In genomic region chr2:212249451-212249850, GRCh38 we compare ENCODE assay signal across 12 cellular contexts.
DNase-seq lines count a peak whose midpoint lies in the region; ATAC-seq and TF ChIP-seq lines count a peak whose summit lies in the region.
"Had no signal": no experiment of that assay in that cellular context is flagged by ENCODE, and none has a peak within 500 bp of the region (broad histone marks: within the 10 kb centered on the region; RNA-seq: fewer than 3 reads in every experiment).

No MANE protein-coding gene starts in this region.

- no peak overlapping the region for H2BK120ac ChIP-seq in mesenchymal stem cell (ENCODE audit: low read depth, low read length)

- H3K9me3 Mint-ChIP-seq in stimulated activated memory B cell treated with anti-CD40 and anti-IgM and Interleukin-4, amounts not matched to agents 10 μg/mL and 1 μg/mL and 100 μg/mL, for 72 hours: peaks cover 3% of the 10 kb centered on the region

- no peaks in the 10 kb centered on the region for H3K79me1 ChIP-seq in mesenchymal stem cell (replicated peaks; ENCODE audit: low read length, poor library complexity, severe bottlenecking)

- no peak overlapping the region for H2BK12ac ChIP-seq in mesenchymal stem cell (ENCODE audit: low read length in 2 of 2)

- H3K4me3 ChIP-seq in brain microvascular endothelial cell (ENCODE audit: low read depth, low read length): no peak overlapping the region
- no peak overlapping the region for H3K4me3 ChIP-seq in mesenchymal stem cell (ENCODE audit: insufficient read depth in 1 of 2, low read depth in 1 of 2, low read length in 2 of 2)

- H4K8ac ChIP-seq in mesenchymal stem cell (ENCODE audit: low read length): no peak overlapping the region

- in situ Hi-C loops in brain microvascular endothelial cell (cut with HindIII; ENCODE audit: low pct_ligation_motif_present, low sequenced_read_pairs): no loop called here

- no peak overlapping the region for H3K27ac ChIP-seq in brain microvascular endothelial cell
- H3K27ac ChIP-seq in mesenchymal stem cell (ENCODE audit: low read length, poor library complexity, severe bottlenecking): no peak overlapping the region

- H3K36me3 ChIP-seq in brain microvascular endothelial cell (replicated peaks) (no peaks in the 10 kb centered on the region), mesenchymal stem cell (ENCODE audit: control insufficient read depth in 1 of 2, insufficient read depth in 2 of 2, low read depth in 1 of 2, low read length in 2 of 2) (no peaks in the 10 kb centered on the region)

- no peaks in the 10 kb centered on the region for H3K4me1 ChIP-seq in mesenchymal stem cell (ENCODE audit: control insufficient read depth, insufficient read depth, low read depth, low read length)

- H2AFZ ChIP-seq in mesenchymal stem cell (ENCODE audit: low read depth, low read length): no peak overlapping the region

- H3K4me3 Mint-ChIP-seq in stimulated activated memory B cell treated with anti-CD40 and anti-IgM and Interleukin-4, amounts not matched to agents 10 μg/mL and 1 μg/mL and 100 μg/mL, for 72 hours: no peak overlapping the region

- no peak overlapping the region for H3K4ac ChIP-seq in mesenchymal stem cell (ENCODE audit: low read depth in 1 of 2, low read length in 2 of 2)

- intact Hi-C loops in Right ventricle myocardium inferior (cut with DNase I): no loop called here

- no peak overlapping the region for H3K23ac ChIP-seq in mesenchymal stem cell (ENCODE audit: low read length in 2 of 2)

- peak; percentile 1 for DNase-seq in DMS114 treated with DMSO at 0.1 percent for 48 hours (lab: John Stamatoyannopoulos, UW; ENCODE audit: unreplicated experiment)
- peak; percentile 12 for DNase-seq in HT-29 (ENCODE audit: low spot score)
- DNase-seq in brain microvascular endothelial cell: peak; percentile 4
- DNase-seq in mesenchymal stem cell: peak; percentile 47
- DNase-seq in COR-L47 (lab: John Stamatoyannopoulos, UW): no peak
- DNase-seq in NCI-H510A treated with DMSO at 0.1 percent for 48 hours (lab: John Stamatoyannopoulos, UW): no peak
- no peak for DNase-seq in Right ventricle myocardium inferior (ENCODE audit: missing footprints)
- DNase-seq: activated CD4-positive, alpha-beta T cell treated with anti-CD3 and anti-CD28 coated beads, Interleukin-2, amount 50 U/mL, for 1 hour; anterior cingulate cortex; hippocampal formation; nucleus accumbens had no signal

- no peak overlapping the region for H3K27ac Mint-ChIP-seq in stimulated activated memory B cell treated with anti-CD40 and anti-IgM and Interleukin-4, amounts not matched to agents 10 μg/mL and 1 μg/mL and 100 μg/mL, for 72 hours

- H3K36me3 Mint-ChIP-seq in stimulated activated memory B cell treated with anti-CD40 and anti-IgM and Interleukin-4, amounts not matched to agents 10 μg/mL and 1 μg/mL and 100 μg/mL, for 72 hours: no peaks in the 10 kb centered on the region

- H3K4me2 ChIP-seq in mesenchymal stem cell (ENCODE audit: low read length, poor library complexity, severe bottlenecking): no peak overlapping the region

- no peaks in the 10 kb centered on the region for H3K9me3 ChIP-seq in mesenchymal stem cell (ENCODE audit: control insufficient read depth, low read length)

- no peak overlapping the region for H2AK5ac ChIP-seq in mesenchymal stem cell (ENCODE audit: low read length, severe bottlenecking)

- peak; percentile 67 for TF ChIP-seq CTCF in brain microvascular endothelial cell (IDR thresholded peaks at IDR 0.05; ENCODE audit: low read depth, low read length, missing control alignments)

- WGBS in mesenchymal stem cell: no CpG with 5 or more reads among the region's 2 CpGs

- no peak overlapping the region for H3K18ac ChIP-seq in mesenchymal stem cell (ENCODE audit: low read depth in 1 of 2, low read length in 2 of 2)

- no peak for ATAC-seq in stimulated activated memory B cell treated with anti-CD40 and anti-IgM and Interleukin-4, amounts not matched to agents 10 μg/mL and 1 μg/mL and 100 μg/mL, for 72 hours
- no peak for ATAC-seq in Right ventricle myocardium inferior

- H2BK15ac ChIP-seq in mesenchymal stem cell (ENCODE audit: low read depth, poor library complexity, severe bottlenecking): no peak overlapping the region

- H3K14ac ChIP-seq in mesenchymal stem cell (ENCODE audit: low read length in 2 of 2): no peak overlapping the region

- H3K27me3 ChIP-seq in brain microvascular endothelial cell (replicated peaks) (no peaks in the 10 kb centered on the region), mesenchymal stem cell (ENCODE audit: control insufficient read depth in 1 of 2, insufficient read depth in 1 of 2, low read length in 2 of 2) (no peaks in the 10 kb centered on the region)

- no peak overlapping the region for H2BK5ac ChIP-seq in mesenchymal stem cell (ENCODE audit: low read depth, low read length, poor library complexity, severe bottlenecking)

- no peak overlapping the region for H3K9ac ChIP-seq in mesenchymal stem cell (ENCODE audit: low read length)

- H4K91ac ChIP-seq in mesenchymal stem cell (ENCODE audit: low read length): no peak overlapping the region

- no peaks in the 10 kb centered on the region for H3K27me3 Mint-ChIP-seq in stimulated activated memory B cell treated with anti-CD40 and anti-IgM and Interleukin-4, amounts not matched to agents 10 μg/mL and 1 μg/mL and 100 μg/mL, for 72 hours

- no peaks in the 10 kb centered on the region for H3K4me1 Mint-ChIP-seq in stimulated activated memory B cell treated with anti-CD40 and anti-IgM and Interleukin-4, amounts not matched to agents 10 μg/mL and 1 μg/mL and 100 μg/mL, for 72 hours

Comparison
In these comparisons a context has a peak if more than half of its experiments do, and no peak if none do; other contexts are left out.
1. DNase-seq: peak in DMS114 treated with DMSO at 0.1 percent for 48 hours (single experiment), HT-29 (single experiment), brain microvascular endothelial cell (single experiment) and mesenchymal stem cell (single experiment); none in COR-L47 (single experiment), NCI-H510A treated with DMSO at 0.1 percent for 48 hours (single experiment) and Right ventricle myocardium inferior (single experiment).